10 cellular contexts compared by ENCODE assay signal in the genomic region with DNA sequence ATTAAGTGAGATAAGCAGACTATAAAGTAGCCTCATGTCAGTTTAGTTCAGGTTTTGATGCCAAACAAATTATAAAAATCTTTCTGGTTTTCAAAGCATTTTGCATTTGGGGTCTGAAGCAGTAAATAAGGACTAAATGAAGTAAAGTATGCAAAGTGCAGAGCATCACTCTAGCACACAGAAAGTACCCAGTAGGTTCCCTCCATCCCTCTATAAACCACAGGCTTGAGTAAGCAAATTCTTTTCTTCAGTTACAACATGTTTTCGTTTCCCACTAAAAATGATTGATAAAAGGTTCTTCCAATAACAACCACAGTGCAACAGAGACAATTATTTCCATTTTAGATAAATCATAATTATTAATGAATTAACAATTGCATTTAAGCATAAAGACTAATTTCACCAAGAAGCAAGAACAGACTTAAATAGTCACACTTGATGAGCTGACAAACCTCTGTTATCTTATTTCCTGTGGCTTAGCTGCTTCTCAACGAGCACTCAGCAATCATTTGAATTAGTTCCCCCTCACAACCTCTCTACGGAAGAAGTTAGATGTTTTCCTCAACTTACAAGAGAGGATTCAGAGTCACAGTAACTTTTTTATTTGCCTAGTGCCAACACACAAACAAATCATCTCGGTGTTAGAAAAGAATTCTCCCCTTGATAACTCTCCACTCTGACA.
DNase-seq lines count a peak whose midpoint lies in the region; ATAC-seq lines count a peak whose summit lies in the region.
"Had no signal": no experiment of that assay in that cellular context is flagged by ENCODE, and none has a peak within 500 bp of the region (broad histone marks: within the 10 kb centered on the region; RNA-seq: fewer than 3 reads in every experiment).

No MANE protein-coding gene starts in this region.

- peaks cover 54% of the 10 kb centered on the region for H3K4me1 Mint-ChIP-seq in activated naive CD4-positive, alpha-beta T cell treated with anti-CD3 and anti-CD28 coated beads, Interleukin-2, amount 10 ng/mL, durations not matched to agents 7 days and 5 days
- H3K4me1 Mint-ChIP-seq in activated naive CD4-positive, alpha-beta T cell treated with anti-CD3 and anti-CD28 coated beads for 36 hours (ENCODE audit: low read depth): peaks cover 12% of the 10 kb centered on the region
- peaks cover 53% of the 10 kb centered on the region for H3K4me1 Mint-ChIP-seq in stimulated activated effector memory CD8-positive, alpha-beta T cell treated with anti-CD3 and anti-CD28 coated beads, Interleukin-12 subunit alpha, Interleukin-12 subunit beta, amount 100 ng/mL, for 72 hours

- peak; percentile 55 for ATAC-seq in HG02642 (IDR thresholded peaks at IDR 0.05; ENCODE audit: poor library complexity, unreplicated experiment)
- peak; percentile 67 for ATAC-seq in stimulated activated effector memory CD8-positive, alpha-beta T cell treated with anti-CD3 and anti-CD28 coated beads, Interleukin-12 subunit alpha, Interleukin-12 subunit beta, amount 100 ng/mL, for 72 hours

- H3K27ac Mint-ChIP-seq in activated naive CD4-positive, alpha-beta T cell treated with anti-CD3 and anti-CD28 coated beads, Interleukin-2, amount 10 ng/mL, durations not matched to agents 7 days and 5 days: peak overlapping the region; percentile 64
- H3K27ac Mint-ChIP-seq in activated naive CD4-positive, alpha-beta T cell treated with anti-CD3 and anti-CD28 coated beads for 36 hours: no peak overlapping the region
- H3K27ac Mint-ChIP-seq in stimulated activated effector memory CD8-positive, alpha-beta T cell treated with anti-CD3 and anti-CD28 coated beads, Interleukin-12 subunit alpha, Interleukin-12 subunit beta, amount 100 ng/mL, for 72 hours: peak overlapping the region; percentile 72

- CTCF ChIA-PET in activated naive CD4-positive, alpha-beta T cell treated with anti-CD3 and anti-CD28 coated beads, Interleukin-2, amount 10 ng/mL, durations not matched to agents 7 days and 5 days (lab: Charles Lee): no interaction called here
- CTCF ChIA-PET in activated naive CD4-positive, alpha-beta T cell treated with anti-CD3 and anti-CD28 coated beads for 36 hours (lab: Charles Lee): no interaction called here

- H3K27me3 Mint-ChIP-seq in activated naive CD4-positive, alpha-beta T cell treated with anti-CD3 and anti-CD28 coated beads, Interleukin-2, amount 10 ng/mL, durations not matched to agents 7 days and 5 days: no peaks in the 10 kb centered on the region
- H3K27me3 Mint-ChIP-seq in activated naive CD4-positive, alpha-beta T cell treated with anti-CD3 and anti-CD28 coated beads for 36 hours (ENCODE audit: low read depth): no peaks in the 10 kb centered on the region

- intact Hi-C loops in activated naive CD4-positive, alpha-beta T cell treated with anti-CD3 and anti-CD28 coated beads for 36 hours (cut with micrococcal nuclease): no loop called here

- no peak for DNase-seq in activated naive CD4-positive, alpha-beta T cell treated with anti-CD3 and anti-CD28 coated beads, Interleukin-2, amount 10 ng/mL, durations not matched to agents 7 days and 5 days
- no peak for DNase-seq in activated naive CD4-positive, alpha-beta T cell treated with anti-CD3 and anti-CD28 coated beads for 36 hours
- DNase-seq in MV-4-11 (lab: John Stamatoyannopoulos, UW): peak; percentile 10
- DNase-seq in stimulated activated effector memory CD8-positive, alpha-beta T cell treated with anti-CD3 and anti-CD28 coated beads, Interleukin-12 subunit alpha, Interleukin-12 subunit beta, amount 100 ng/mL, for 72 hours (ENCODE audit: low spot score in 2 of 2): no peak
- no peak for DNase-seq in stimulated activated CD4-positive, alpha-beta T cell treated with anti-CD3 and anti-CD28 coated beads, Interleukin-12 subunit alpha, Interleukin-12 subunit beta, amount 100 ng/mL, for 4 hours
- no peak for DNase-seq in iPS-NIHi7 (ENCODE audit: extremely low spot score)
- no peak for DNase-seq in COLO829 (ENCODE audit: low spot score)
- DNase-seq: colonic mucosa, midbrain had no signal

- H3K4me3 Mint-ChIP-seq in activated naive CD4-positive, alpha-beta T cell treated with anti-CD3 and anti-CD28 coated beads, Interleukin-2, amount 10 ng/mL, durations not matched to agents 7 days and 5 days: no peak overlapping the region
- no peak overlapping the region for H3K4me3 Mint-ChIP-seq in activated naive CD4-positive, alpha-beta T cell treated with anti-CD3 and anti-CD28 coated beads for 36 hours
- peak overlapping the region; percentile 3 for H3K4me3 Mint-ChIP-seq in stimulated activated effector memory CD8-positive, alpha-beta T cell treated with anti-CD3 and anti-CD28 coated beads, Interleukin-12 subunit alpha, Interleukin-12 subunit beta, amount 100 ng/mL, for 72 hours

- H3K9me3 Mint-ChIP-seq in activated naive CD4-positive, alpha-beta T cell treated with anti-CD3 and anti-CD28 coated beads, Interleukin-2, amount 10 ng/mL, durations not matched to agents 7 days and 5 days: peaks cover 9% of the 10 kb centered on the region
- H3K9me3 Mint-ChIP-seq in activated naive CD4-positive, alpha-beta T cell treated with anti-CD3 and anti-CD28 coated beads for 36 hours: peaks cover 1% of the 10 kb centered on the region
- H3K9me3 Mint-ChIP-seq in stimulated activated effector memory CD8-positive, alpha-beta T cell treated with anti-CD3 and anti-CD28 coated beads, Interleukin-12 subunit alpha, Interleukin-12 subunit beta, amount 100 ng/mL, for 72 hours: no peaks in the 10 kb centered on the region

- H3K36me3 Mint-ChIP-seq in activated naive CD4-positive, alpha-beta T cell treated with anti-CD3 and anti-CD28 coated beads, Interleukin-2, amount 10 ng/mL, durations not matched to agents 7 days and 5 days: peaks cover 42% of the 10 kb centered on the region
- H3K36me3 Mint-ChIP-seq in activated naive CD4-positive, alpha-beta T cell treated with anti-CD3 and anti-CD28 coated beads for 36 hours (ENCODE audit: low read depth): peaks cover 52% of the 10 kb centered on the region
- peaks cover 31% of the 10 kb centered on the region for H3K36me3 Mint-ChIP-seq in stimulated activated effector memory CD8-positive, alpha-beta T cell treated with anti-CD3 and anti-CD28 coated beads, Interleukin-12 subunit alpha, Interleukin-12 subunit beta, amount 100 ng/mL, for 72 hours
